ENCODE assay signal across 8 cellular contexts in genomic region chr4:120922390-120923200, GRCh38. TPM values are rescaled to one million over a fixed set of nuclear protein-coding genes. Genes with fewer than 3 reads are reported as not detected.
A peak's percentile ranks its signal among the peaks of the same experiment; 100 is the strongest.
DNase-seq lines count a peak whose midpoint lies in the region; ATAC-seq lines count a peak whose summit lies in the region.

TSS of gene PRDM5 (minus strand) at chr4:120922726. CDS start at chr4:120922608, 118 bp downstream.

- no peaks in the 10 kb centered on the region for H3K36me3 ChIP-seq in MG63

- H3K4me3 ChIP-seq in MG63, result peak within 1 kb of the TSS; percentile 64

- peaks cover 52% of the 10 kb centered on the region for H3K27me3 Mint-ChIP-seq in activated T-helper 1 cell treated with anti-CD3 and anti-CD28 coated beads, Interleukin-12 subunit alpha, Interleukin-12 subunit beta, Interleukin-2, Interleukin-4 antibody, amounts not matched to agents 30 ng/mL and 10 ng/mL and 1 ng/mL, durations not matched to agents 14 hours and 24 hours and 36 hours (ENCODE audit: insufficient read depth)

- peak within 1 kb of the TSS; percentile 60 for H3K27ac Mint-ChIP-seq in activated T-helper 1 cell treated with anti-CD3 and anti-CD28 coated beads, Interleukin-12 subunit alpha, Interleukin-12 subunit beta, Interleukin-2, Interleukin-4 antibody, amounts not matched to agents 30 ng/mL and 10 ng/mL and 1 ng/mL, durations not matched to agents 14 hours and 24 hours and 36 hours

- no peaks in the 10 kb centered on the region for H3K27me3 ChIP-seq in MG63

- ATAC-seq in HG03095 (IDR thresholded peaks at IDR 0.05; ENCODE audit: unreplicated experiment) (no peak), GM19455 (IDR thresholded peaks at IDR 0.05; ENCODE audit: unreplicated experiment) (no peak)

- peak within 1 kb of the TSS; percentile 86 for H3K4me3 Mint-ChIP-seq in activated T-helper 1 cell treated with anti-CD3 and anti-CD28 coated beads, Interleukin-12 subunit alpha, Interleukin-12 subunit beta, Interleukin-2, Interleukin-4 antibody, amounts not matched to agents 30 ng/mL and 10 ng/mL and 1 ng/mL, durations not matched to agents 14 hours and 24 hours and 36 hours

- no peaks in the 10 kb centered on the region for H3K9me3 Mint-ChIP-seq in activated T-helper 1 cell treated with anti-CD3 and anti-CD28 coated beads, Interleukin-12 subunit alpha, Interleukin-12 subunit beta, Interleukin-2, Interleukin-4 antibody, amounts not matched to agents 30 ng/mL and 10 ng/mL and 1 ng/mL, durations not matched to agents 14 hours and 24 hours and 36 hours

- H3K4me1 Mint-ChIP-seq in activated T-helper 1 cell treated with anti-CD3 and anti-CD28 coated beads, Interleukin-12 subunit alpha, Interleukin-12 subunit beta, Interleukin-2, Interleukin-4 antibody, amounts not matched to agents 30 ng/mL and 10 ng/mL and 1 ng/mL, durations not matched to agents 14 hours and 24 hours and 36 hours (ENCODE audit: low read depth), result peaks cover 11% of the 10 kb centered on the region

- DNase-seq in EL (peak; percentile 65), MG63 (peak; percentile 80), fibroblast of gingiva (ENCODE audit: low read depth) (peak; percentile 54), mucosa of gallbladder (ENCODE audit: low spot score) (peak; percentile 26), stromal cell of bone marrow (ENCODE audit: low read depth) (peak; percentile 30)
- DNase-seq in activated T-helper 1 cell treated with anti-CD3 and anti-CD28 coated beads, Interleukin-12 subunit alpha, Interleukin-12 subunit beta, Interleukin-2, Interleukin-4 antibody, amounts not matched to agents 30 ng/mL and 10 ng/mL and 1 ng/mL, durations not matched to agents 14 hours and 24 hours and 36 hours (ENCODE audit: low spot score), result peak; percentile 3

- H3K9me3 ChIP-seq in MG63, result no peaks in the 10 kb centered on the region

- intact Hi-C loops in activated T-helper 1 cell treated with anti-CD3 and anti-CD28 coated beads, Interleukin-12 subunit alpha, Interleukin-12 subunit beta, Interleukin-2, Interleukin-4 antibody, amounts not matched to agents 30 ng/mL and 10 ng/mL and 1 ng/mL, durations not matched to agents 14 hours and 24 hours and 36 hours (cut with micrococcal nuclease), result loop anchor here (1.0 to 5.0 kb wide), 3 partner anchors 105 to 148 kb away; no protein-coding TSS in a partner anchor

- peaks cover 4% of the 10 kb centered on the region for H3K36me3 Mint-ChIP-seq in activated T-helper 1 cell treated with anti-CD3 and anti-CD28 coated beads, Interleukin-12 subunit alpha, Interleukin-12 subunit beta, Interleukin-2, Interleukin-4 antibody, amounts not matched to agents 30 ng/mL and 10 ng/mL and 1 ng/mL, durations not matched to agents 14 hours and 24 hours and 36 hours (ENCODE audit: low read depth)

RNA-seq across cellular contexts. Expression of gene PRDM5, which starts in this region (rescaled TPM):
- 5.1 and 12.3 TPM in 2 replicates for total RNA-seq in MG63 (2014; rRNA removed; shearing (Covaris generic); ENCODE audit: low replicate concordance)
- not detected in 2 replicates for total RNA-seq in activated T-helper 1 cell treated with anti-CD3 and anti-CD28 coated beads, Interleukin-12 subunit alpha, Interleukin-12 subunit beta, Interleukin-2, Interleukin-4 antibody, amounts not matched to agents 30 ng/mL and 10 ng/mL and 1 ng/mL, durations not matched to agents 14 hours and 24 hours and 36 hours
- total RNA-seq in mucosa of gallbladder, result 7.2 TPM

Comparison
In these comparisons a context has a peak if more than half of its experiments do, and no peak if none do; other contexts are left out.
1. Peak in DNase-seq in activated T-helper 1 cell treated with anti-CD3 and anti-CD28 coated beads, Interleukin-12 subunit alpha, Interleukin-12 subunit beta, Interleukin-2, Interleukin-4 antibody, amounts not matched to agents 30 ng/mL and 10 ng/mL and 1 ng/mL, durations not matched to agents 14 hours and 24 hours and 36 hours; RNA of the gene not detected or under 1 TPM.
2. DNase-seq: peak in every context shown above with its lines; median percentile 80 in MG63; 65 in EL; 54 in fibroblast of gingiva; 30 in stromal cell of bone marrow; 26 in mucosa of gallbladder; 3 in activated T-helper 1 cell treated with anti-CD3 and anti-CD28 coated beads, Interleukin-12 subunit alpha, Interleukin-12 subunit beta, Interleukin-2, Interleukin-4 antibody, amounts not matched to agents 30 ng/mL and 10 ng/mL and 1 ng/mL, durations not matched to agents 14 hours and 24 hours and 36 hours.